11 cellular contexts compared by ENCODE assay signal in genomic region chr7:104627516-104627915, GRCh38.
DNase-seq lines count a peak whose midpoint lies in the region; ATAC-seq, FAIRE-seq and TF ChIP-seq lines count a peak whose summit lies in the region.
"Had no signal": no experiment of that assay in that cellular context is flagged by ENCODE, and none has a peak within 500 bp of the region (broad histone marks: within the 10 kb centered on the region; RNA-seq: fewer than 3 reads in every experiment).

No MANE protein-coding gene starts in this region.

- H3K4me3 Mint-ChIP-seq in Calu3 (ENCODE audit: low read depth, unreplicated experiment) = no peak overlapping the region

- H3K9me2 ChIP-seq in Karpas-422 (replicated peaks; ENCODE audit: insufficient read depth, low read length) = no peaks in the 10 kb centered on the region

- H3K79me2 ChIP-seq in Karpas-422 (ENCODE audit: low read length) = no peaks in the 10 kb centered on the region
- H3K79me2 ChIP-seq: parathyroid adenoma had no signal

- H3K27ac Mint-ChIP-seq in Calu3 (ENCODE audit: unreplicated experiment) = no peak overlapping the region

- no peaks in the 10 kb centered on the region for H3K36me3 ChIP-seq in Karpas-422 (ENCODE audit: insufficient read depth, low read length)

- intact Hi-C loops in Calu3 (cut with micrococcal nuclease; ENCODE audit: unreplicated experiment) = no loop called here

- FAIRE-seq in H54 (lab: Jason Lieb, UNC) = no peak

- H4K20me1 ChIP-seq in Karpas-422 (ENCODE audit: insufficient read depth, low read depth, low read length) = no peaks in the 10 kb centered on the region; the same call in 1 of the 2 replicates

- no peak for TF ChIP-seq CTCF in Calu3 (IDR thresholded peaks at IDR 0.05; ENCODE audit: unreplicated experiment)

- no peak overlapping the region for H2AFZ ChIP-seq in Karpas-422 (ENCODE audit: low read length)
- H2AFZ ChIP-seq: parathyroid adenoma had no signal

- no peak overlapping the region for H3K4me3 ChIP-seq in Karpas-422 (ENCODE audit: low read length)

- peak; percentile 13 for DNase-seq in Calu3
- peak; percentile 65 for DNase-seq in Karpas-422
- peak; percentile 9 for DNase-seq in amniotic epithelial cell (ENCODE audit: low read depth)
- DNase-seq in kidney glomerular epithelial cell (lab: John Stamatoyannopoulos, UW) = peak; percentile 61
- no peak for DNase-seq in SKM-1 treated with dmso at 0.1 percent for 144 hours (lab: John Stamatoyannopoulos, UW; ENCODE audit: unreplicated experiment)
- DNase-seq in H54 (ENCODE audit: insufficient read length, low spot score) = no peak
- no peak for DNase-seq in NCI-H510A treated with DMSO at 0.1 percent for 48 hours (lab: John Stamatoyannopoulos, UW)
- DNase-seq: activated effector memory CD4-positive, alpha-beta T cell treated with anti-CD3 and anti-CD28 coated beads, Interleukin-2, amount 50 U/mL, for 16 hours had no signal

- no peak for TF ChIP-seq POLR2A in H54 (IDR thresholded peaks at IDR 0.05; ENCODE audit: low read depth, low read length)

- H3K4me2 ChIP-seq in Karpas-422 (ENCODE audit: low read depth, low read length, poor library complexity, severe bottlenecking) = no peak overlapping the region

- CTCF ChIA-PET in Calu3 (lab: Charles Lee) = interaction anchor here (0.6 kb wide), 1 partner anchor 692 kb away, joined by 3 read pairs; no protein-coding TSS in a partner anchor

- peaks cover 33% of the 10 kb centered on the region for H3K27me3 Mint-ChIP-seq in Calu3 (ENCODE audit: unreplicated experiment)

- H3K27ac ChIP-seq in Karpas-422 (ENCODE audit: low read length) = no peak overlapping the region
- H3K27ac ChIP-seq: parathyroid adenoma had no signal

- no peak overlapping the region for H3K9ac ChIP-seq in Karpas-422 (ENCODE audit: low read length)
- H3K9ac ChIP-seq: parathyroid adenoma had no signal

- no peaks in the 10 kb centered on the region for H3K36me3 Mint-ChIP-seq in Calu3 (ENCODE audit: insufficient read depth, unreplicated experiment)

- no peaks in the 10 kb centered on the region for H3K9me3 Mint-ChIP-seq in Calu3 (ENCODE audit: low read depth, unreplicated experiment)

- H3K9me3 ChIP-seq in Karpas-422 (ENCODE audit: low read length) = no peaks in the 10 kb centered on the region

- no peak for ATAC-seq in HG03159 (IDR thresholded peaks at IDR 0.05; ENCODE audit: unreplicated experiment)
- ATAC-seq: Panc1 had no signal

- H3K27me3 ChIP-seq in Karpas-422 (ENCODE audit: low read length) = no peaks in the 10 kb centered on the region

- no peaks in the 10 kb centered on the region for H3K4me1 ChIP-seq in Karpas-422 (ENCODE audit: low read length)
- H3K4me1 ChIP-seq: parathyroid adenoma had no signal

- no peaks in the 10 kb centered on the region for H3K4me1 Mint-ChIP-seq in Calu3 (ENCODE audit: low read depth, unreplicated experiment)

- BruUV-seq in Calu3 (replicated peaks; lab: Mats Ljungman, UMichigan) = no TSS peak

Comparison
In these comparisons a context has a peak if more than half of its experiments do, and no peak if none do; other contexts are left out.
1. DNase-seq: peak in Calu3 (single experiment), Karpas-422 (single experiment), amniotic epithelial cell (single experiment) and kidney glomerular epithelial cell (single experiment); none in SKM-1 treated with dmso at 0.1 percent for 144 hours (single experiment), H54 (single experiment) and NCI-H510A treated with DMSO at 0.1 percent for 48 hours (single experiment).